In genomic region chr2:68253211-68254068, GRCh38 we compare ENCODE assay signal across 8 cellular contexts. TPM values are rescaled to one million over a fixed set of nuclear protein-coding genes. Genes with fewer than 3 reads are reported as not detected.
DNase-seq lines count a peak whose midpoint lies in the region; ATAC-seq, FAIRE-seq and TF ChIP-seq lines count a peak whose summit lies in the region.

No MANE protein-coding gene starts in this region.

- peak overlapping the region; percentile 97 for H3K9ac ChIP-seq in NT2/D1 (ENCODE audit: insufficient read length, low read depth)
- peak overlapping the region; percentile 96 for H3K9ac ChIP-seq in astrocyte (ENCODE audit: low read length)

- DNase-seq in GM18507 (ENCODE audit: extremely low spot score, insufficient read length, low read depth): no peak
- no peak for DNase-seq in NT2/D1 (ENCODE audit: low read depth, low spot score)
- DNase-seq in astrocyte (ENCODE audit: low read depth): peak; percentile 32
- DNase-seq in DMS114 treated with DMSO at 0.1 percent for 48 hours (lab: John Stamatoyannopoulos, UW; ENCODE audit: unreplicated experiment): no peak
- DNase-seq in GM19240 (ENCODE audit: insufficient read length, low spot score): no peak
- no peak for DNase-seq in GM12891 (ENCODE audit: insufficient read length, low spot score)

- H3K36me3 ChIP-seq in NT2/D1 (ENCODE audit: insufficient read depth, insufficient read length, low read length) (peaks cover 14% of the 10 kb centered on the region), astrocyte (ENCODE audit: insufficient read depth, low read length) (no peaks in the 10 kb centered on the region)

- H3K27me3 ChIP-seq in NT2/D1 (ENCODE audit: insufficient read depth, insufficient read length): no peaks in the 10 kb centered on the region
- H3K27me3 ChIP-seq in astrocyte (ENCODE audit: insufficient read depth, low read length): no peaks in the 10 kb centered on the region
- H3K27me3 ChIP-seq in layer of hippocampus (ENCODE audit: control insufficient read depth, insufficient read depth, low read length): no peaks in the 10 kb centered on the region

- no peak for TF ChIP-seq CTCF in astrocyte (IDR thresholded peaks at IDR 0.05; ENCODE audit: insufficient read depth, low read depth, low read length)

- H3K79me2 ChIP-seq in astrocyte (ENCODE audit: insufficient read depth, low read length): peaks cover 51% of the 10 kb centered on the region

- peak overlapping the region; percentile 79 for H2AFZ ChIP-seq in astrocyte (ENCODE audit: low read depth, low read length)

- no peaks in the 10 kb centered on the region for H3K27me3 Mint-ChIP-seq in astrocyte (ENCODE audit: low read depth, unreplicated experiment)
- no peaks in the 10 kb centered on the region for H3K27me3 Mint-ChIP-seq in stimulated activated memory B cell treated with anti-CD40 and anti-IgM and Interleukin-4, amounts not matched to agents 10 μg/mL and 1 μg/mL and 100 μg/mL, for 72 hours

- H3K4me2 ChIP-seq in astrocyte (ENCODE audit: low read length): peak overlapping the region; percentile 97

- H3K4me3 ChIP-seq in NT2/D1 (ENCODE audit: insufficient read length, low read depth) (peak overlapping the region; percentile 96), astrocyte (ENCODE audit: insufficient read depth, low read depth, low read length) (peak overlapping the region; percentile 87)

- no peaks in the 10 kb centered on the region for H3K9me3 Mint-ChIP-seq in astrocyte (ENCODE audit: unreplicated experiment)
- H3K9me3 Mint-ChIP-seq in stimulated activated memory B cell treated with anti-CD40 and anti-IgM and Interleukin-4, amounts not matched to agents 10 μg/mL and 1 μg/mL and 100 μg/mL, for 72 hours: no peaks in the 10 kb centered on the region

- TF ChIP-seq POLR2A in GM12891 (IDR thresholded peaks at IDR 0.05; ENCODE audit: low read depth, low read length): no peak

- H3K27ac Mint-ChIP-seq in astrocyte (ENCODE audit: unreplicated experiment): peak overlapping the region; percentile 99
- H3K27ac Mint-ChIP-seq in stimulated activated memory B cell treated with anti-CD40 and anti-IgM and Interleukin-4, amounts not matched to agents 10 μg/mL and 1 μg/mL and 100 μg/mL, for 72 hours: peak overlapping the region; percentile 94

- H3K9me3 ChIP-seq in NT2/D1 (ENCODE audit: insufficient read depth, low read length) (no peaks in the 10 kb centered on the region), astrocyte (ENCODE audit: insufficient read depth, low read depth, low read length) (no peaks in the 10 kb centered on the region)

- peak overlapping the region; percentile 97 for H3K4me3 Mint-ChIP-seq in astrocyte (ENCODE audit: unreplicated experiment)
- H3K4me3 Mint-ChIP-seq in stimulated activated memory B cell treated with anti-CD40 and anti-IgM and Interleukin-4, amounts not matched to agents 10 μg/mL and 1 μg/mL and 100 μg/mL, for 72 hours: peak overlapping the region; percentile 90

- H3K4me1 Mint-ChIP-seq in astrocyte (ENCODE audit: low read depth, unreplicated experiment): peaks cover 19% of the 10 kb centered on the region
- peaks cover 35% of the 10 kb centered on the region for H3K4me1 Mint-ChIP-seq in stimulated activated memory B cell treated with anti-CD40 and anti-IgM and Interleukin-4, amounts not matched to agents 10 μg/mL and 1 μg/mL and 100 μg/mL, for 72 hours

- no peak for ATAC-seq in stimulated activated memory B cell treated with anti-CD40 and anti-IgM and Interleukin-4, amounts not matched to agents 10 μg/mL and 1 μg/mL and 100 μg/mL, for 72 hours

- H3K4me1 ChIP-seq in NT2/D1 (ENCODE audit: insufficient read depth, insufficient read length) (no peaks in the 10 kb centered on the region), astrocyte (ENCODE audit: insufficient read depth, low read length) (peaks cover 13% of the 10 kb centered on the region)

- peaks cover 31% of the 10 kb centered on the region for H4K20me1 ChIP-seq in astrocyte (ENCODE audit: insufficient read depth, low read length)

- FAIRE-seq in GM18507 (lab: Jason Lieb, UNC) (peak; percentile 51), astrocyte (lab: Jason Lieb, UNC) (peak; percentile 63), GM12891 (lab: Jason Lieb, UNC) (no peak)

- H3K36me3 Mint-ChIP-seq in astrocyte (ENCODE audit: low read depth, unreplicated experiment): no peaks in the 10 kb centered on the region
- peaks cover 5% of the 10 kb centered on the region for H3K36me3 Mint-ChIP-seq in stimulated activated memory B cell treated with anti-CD40 and anti-IgM and Interleukin-4, amounts not matched to agents 10 μg/mL and 1 μg/mL and 100 μg/mL, for 72 hours

- H3K27ac ChIP-seq in astrocyte (ENCODE audit: low read depth, low read length) (peak overlapping the region; percentile 96), layer of hippocampus (ENCODE audit: low read depth, low read length) (peak overlapping the region; percentile 98)

TF ChIP-seq in GM12891, 5 proteins besides CTCF, POLR2A, EP300 and RAD21:
- TF ChIP-seq TAF1 (IDR thresholded peaks at IDR 0.05; ENCODE audit: low read depth, low read length) (no peak), POU2F2 (IDR thresholded peaks at IDR 0.05; ENCODE audit: low read depth, low read length) (no peak), PAX5 (IDR thresholded peaks at IDR 0.05; ENCODE audit: insufficient read depth, low read length, severe bottlenecking) (no peak), SPI1 (IDR thresholded peaks at IDR 0.05; ENCODE audit: low read depth, low read length) (no peak), POLR2AphosphoS5 (IDR thresholded peaks at IDR 0.05; ENCODE audit: low read depth, low read length) (no peak)

RNA-seq across cellular contexts. Expression of gene PPP3R1, which starts 1.1 kb away (rescaled TPM):
- total RNA-seq in astrocyte: 78.1 and 80.6 TPM in 2 replicates
- 20.7 TPM for polyA plus RNA-seq in GM12891 (2012; ENCODE audit: low read depth, missing spikeins)
